In genomic region chr3:197430961-197431910, GRCh38 we compare ENCODE assay signal across 13 cellular contexts.
DNase-seq lines count a peak whose midpoint lies in the region; ATAC-seq, FAIRE-seq and TF ChIP-seq lines count a peak whose summit lies in the region.
"Had no signal": no experiment of that assay in that cellular context is flagged by ENCODE, and none has a peak within 500 bp of the region (broad histone marks: within the 10 kb centered on the region; RNA-seq: fewer than 3 reads in every experiment).

No MANE protein-coding gene starts in this region.

- H3K27me3 Mint-ChIP-seq in HFFc6 (ENCODE audit: insufficient read depth) = peaks cover 1% of the 10 kb centered on the region; the same call in 1 of the 2 replicates

- TF ChIP-seq CTCF in AG04449 (IDR thresholded peaks at IDR 0.05; ENCODE audit: insufficient read depth, low read length, missing control alignments) (no peak), HFFc6 (IDR thresholded peaks at IDR 0.05) (no peak), H1 (IDR thresholded peaks at IDR 0.05; ENCODE audit: control extremely low read depth in 1 of 3, insufficient read depth in 1 of 3, low read depth in 1 of 3, low read length in 3 of 3) (no peak), left lung (IDR thresholded peaks at IDR 0.05) (no peak)

- H2BK5ac ChIP-seq in H1 (ENCODE audit: low read depth, low read length) = no peak overlapping the region

- no peaks in the 10 kb centered on the region for H3K9me3 Mint-ChIP-seq in HFFc6
- H3K9me3 Mint-ChIP-seq: central memory CD8-positive, alpha-beta T cell; stimulated activated memory B cell treated with anti-CD40 and anti-IgM and Interleukin-4, amounts not matched to agents 10 μg/mL and 1 μg/mL and 100 μg/mL, for 72 hours had no signal

- no peak overlapping the region for H4K91ac ChIP-seq in H1 (replicated peaks; ENCODE audit: insufficient read length, low read length)

- CTCF ChIA-PET in AG04449 (lab: Yijun Ruan, JAX) (interaction anchor here (1.0 to 1.4 kb wide), 4 partner anchors 10 to 174 kb away, joined by 3 to 4 read pairs (median 3); no protein-coding TSS in a partner anchor), H1 (lab: Charles Lee; ENCODE audit: partially characterized antibody) (interaction anchor here (1.3 to 1.7 kb wide), 2 partner anchors 8 to 23 kb away, joined by 3 read pairs; no protein-coding TSS in a partner anchor)

- no peak overlapping the region; the same call in 1 of the 2 replicates for H4K8ac ChIP-seq in H1 (ENCODE audit: extremely low read depth, insufficient read depth, low read length)

- H2AFZ ChIP-seq in H1 (ENCODE audit: low read length) = no peak overlapping the region

- no peak for TF ChIP-seq RAD21 in H1 (IDR thresholded peaks at IDR 0.05 in 1 of 2, conservative IDR thresholded peaks at IDR 0.05 in 1 of 2; ENCODE audit: low read depth in 2 of 2, low read length in 2 of 2)

- peak; percentile 41 for ATAC-seq in left lung
- ATAC-seq: stimulated activated memory B cell treated with anti-CD40 and anti-IgM and Interleukin-4, amounts not matched to agents 10 μg/mL and 1 μg/mL and 100 μg/mL, for 72 hours had no signal

- FAIRE-seq in H1 (lab: Jason Lieb, UNC) = no peak
- FAIRE-seq: frontal cortex had no signal

- H3K27ac Mint-ChIP-seq in HFFc6 = peak overlapping the region; percentile 51
- H3K27ac Mint-ChIP-seq: stimulated activated memory B cell treated with anti-CD40 and anti-IgM and Interleukin-4, amounts not matched to agents 10 μg/mL and 1 μg/mL and 100 μg/mL, for 72 hours had no signal

- H3K36me3 Mint-ChIP-seq in HFFc6 (ENCODE audit: low read depth) = no peaks in the 10 kb centered on the region
- H3K36me3 Mint-ChIP-seq: stimulated activated memory B cell treated with anti-CD40 and anti-IgM and Interleukin-4, amounts not matched to agents 10 μg/mL and 1 μg/mL and 100 μg/mL, for 72 hours had no signal

- H3K4me3 Mint-ChIP-seq in HFFc6 = peak overlapping the region; percentile 22; the same call in 1 of the 2 replicates
- H3K4me3 Mint-ChIP-seq: central memory CD8-positive, alpha-beta T cell; stimulated activated memory B cell treated with anti-CD40 and anti-IgM and Interleukin-4, amounts not matched to agents 10 μg/mL and 1 μg/mL and 100 μg/mL, for 72 hours had no signal

- H3K4me3 ChIP-seq in AG04449 (ENCODE audit: low read depth, low read length) (no peak overlapping the region), H1 (ENCODE audit: extremely low read depth in 1 of 4, insufficient read depth in 2 of 4, low read depth in 3 of 4, low read length in 4 of 4) (no peak overlapping the region), left lung (no peak overlapping the region)

- H3K9ac ChIP-seq in H1 (replicated peaks in 1 of 4; ENCODE audit: extremely low read depth in 1 of 4, low read depth in 3 of 4, low read length in 3 of 4) = no peak overlapping the region

- no peak overlapping the region for H2BK12ac ChIP-seq in H1 (ENCODE audit: low read depth, low read length)

- H3K4me1 ChIP-seq in H1 (replicated peaks in 1 of 4; ENCODE audit: control insufficient read depth in 3 of 4, insufficient read depth in 4 of 4, low read length in 3 of 4) (no peaks in the 10 kb centered on the region), left lung (no peaks in the 10 kb centered on the region)

- no peaks in the 10 kb centered on the region for H3K79me1 ChIP-seq in H1 (ENCODE audit: low read depth, low read length)

- no peak overlapping the region for H2AK5ac ChIP-seq in H1 (ENCODE audit: low read depth, low read length)

- no peak overlapping the region for H2BK120ac ChIP-seq in H1 (replicated peaks; ENCODE audit: low read depth, low read length)

- H3K9me3 ChIP-seq in H1 (ENCODE audit: insufficient read depth in 2 of 2, low read depth in 1 of 2, low read length in 1 of 2) (no peaks in the 10 kb centered on the region), left lung (no peaks in the 10 kb centered on the region)

- H3K27ac ChIP-seq in H1 (ENCODE audit: low read depth, low read length) = no peak overlapping the region
- H3K27ac ChIP-seq in left lung = peak overlapping the region in 1 of 2 donors; percentile 53

- no peak overlapping the region for H3K56ac ChIP-seq in H1 (replicated peaks; ENCODE audit: insufficient read length, low read depth, low read length)

- no peaks in the 10 kb centered on the region for H3K79me2 ChIP-seq in H1 (ENCODE audit: control insufficient read depth in 1 of 2, insufficient read depth in 2 of 2, low read length in 2 of 2)

- H3K23me2 ChIP-seq in H1 (ENCODE audit: low read depth, low read length) = peaks cover 3% of the 10 kb centered on the region; the same call in 1 of the 2 replicates

- H3K27me3 ChIP-seq in H1 (replicated peaks in 1 of 4; ENCODE audit: control insufficient read depth in 3 of 4, extremely low read depth in 1 of 4, insufficient read depth in 3 of 4, low read length in 3 of 4) = no peaks in the 10 kb centered on the region; a peak in 1 of 7 replicates
- no peaks in the 10 kb centered on the region for H3K27me3 ChIP-seq in left lung

- H4K20me1 ChIP-seq in H1 (replicated peaks in 1 of 2; ENCODE audit: control insufficient read depth in 1 of 2, insufficient read depth in 2 of 2, low read length in 2 of 2) = no peaks in the 10 kb centered on the region

- no peaks in the 10 kb centered on the region for H3K36me3 ChIP-seq in H1 (ENCODE audit: control insufficient read depth in 2 of 4, insufficient read depth in 4 of 4, low read length in 3 of 4)
- H3K36me3 ChIP-seq in left lung = no peaks in the 10 kb centered on the region

- peak; percentile 63 for DNase-seq in AG04449 (ENCODE audit: low read depth, low spot score)
- DNase-seq in HFFc6 = peak; percentile 30
- no peak for DNase-seq in H1 (ENCODE audit: low read depth in 1 of 2, low spot score in 2 of 2)
- no peak for DNase-seq in left lung
- DNase-seq in 8988T = no peak
- no peak for DNase-seq in germinal center (ENCODE audit: low spot score)
- no peak for DNase-seq in foreskin melanocyte
- DNase-seq in SKM-1 (lab: John Stamatoyannopoulos, UW; ENCODE audit: unreplicated experiment) = no peak
- DNase-seq: activated T-cell treated with anti-CD3 and anti-CD28 coated beads, Interleukin-2, amount 50 U/mL, for 48 hours; NCI-H2227 treated with DMSO at 0.1 percent for 48 hours had no signal

- POLR2A ChIA-PET in AG04449 (lab: Yijun Ruan, JAX) = no interaction called here
- POLR2A ChIA-PET in H1 (lab: Charles Lee; ENCODE audit: partially characterized antibody) = no interaction called here

- peaks cover 62% of the 10 kb centered on the region for H3K4me1 Mint-ChIP-seq in HFFc6 (ENCODE audit: low read depth)

- no peak for TF ChIP-seq POLR2A in H1 (IDR thresholded peaks at IDR 0.05; ENCODE audit: control extremely low read depth in 1 of 2, low read depth in 2 of 2, low read length in 2 of 2)

- no peak overlapping the region for H3K4ac ChIP-seq in H1 (replicated peaks; ENCODE audit: insufficient read length, low read depth, low read length)

- TF ChIP-seq EP300 in H1 (IDR thresholded peaks at IDR 0.05; ENCODE audit: borderline replicate concordance in 1 of 2, low read depth in 2 of 2, low read length in 2 of 2) = no peak

- no peak overlapping the region for H3K4me2 ChIP-seq in H1 (ENCODE audit: insufficient read depth in 1 of 2, low read depth in 2 of 2, low read length in 2 of 2)

- H3K14ac ChIP-seq in H1 (ENCODE audit: insufficient read length) = no peak overlapping the region

- H4K5ac ChIP-seq in H1 (ENCODE audit: insufficient read length, low read depth, low read length) = no peak overlapping the region

- no peak overlapping the region for H2BK15ac ChIP-seq in H1 (ENCODE audit: low read length)

- no peak overlapping the region for H3K18ac ChIP-seq in H1 (ENCODE audit: extremely low read depth, low read length)

- H2BK20ac ChIP-seq in H1 (ENCODE audit: low read length) = 0 out of 2 replicates have a peak overlapping the region, but pooled peaks have one; percentile 13

- intact Hi-C loops in left lung (cut with DNase I) = no loop called here

- H3K23ac ChIP-seq in H1 (ENCODE audit: insufficient read length) = no peak overlapping the region

- WGBS in H1 (ENCODE audit: extremely low coverage in 1 of 2, insufficient coverage in 1 of 2, insufficient read length in 1 of 2, insufficient replicate concordance in 2 of 2, low coverage in 1 of 2, low lambda C conversion rate in 2 of 2, missing lambda C conversion rate in 1 of 2), 2 experiments = 85% methylated on average over 7 of the region's 7 CpGs; no CpG with 5 or more reads in 1 of the 2 experiments

TF ChIP-seq in H1, 55 proteins besides CTCF, POLR2A, EP300 and RAD21 (continues in another document):
- TF ChIP-seq BACH1 (IDR thresholded peaks at IDR 0.05; ENCODE audit: low read length) (no peak), TBP (IDR thresholded peaks at IDR 0.05; ENCODE audit: low read depth, low read length) (no peak), SRF (IDR thresholded peaks at IDR 0.05; ENCODE audit: low read depth, low read length) (no peak)

Comparison
In these comparisons a context has a peak if more than half of its experiments do, and no peak if none do; other contexts are left out.
1. DNase-seq: peak in AG04449 (single experiment) and HFFc6 (single experiment); none in H1 (0 of 2), left lung (0 of 2), 8988T (single experiment), germinal center (single experiment), foreskin melanocyte (single experiment) and SKM-1 (single experiment).